ENCODE assay signal across 8 cellular contexts in genomic region chr2:64636105-64636873, GRCh38.
A peak's percentile ranks its signal among the peaks of the same experiment; 100 is the strongest.
DNase-seq lines count a peak whose midpoint lies in the region; ATAC-seq and TF ChIP-seq lines count a peak whose summit lies in the region.

No MANE protein-coding gene starts in this region.

- TF ChIP-seq CTCF in GM06990 (IDR thresholded peaks at IDR 0.05; ENCODE audit: insufficient read depth, low read length, poor library complexity, severe bottlenecking): peak; percentile 1
- TF ChIP-seq CTCF in GM20000 (IDR thresholded peaks at IDR 0.05; ENCODE audit: extremely low read depth, missing control alignments): no peak

- H3K9me3 Mint-ChIP-seq in effector memory CD8-positive, alpha-beta T cell: no peaks in the 10 kb centered on the region

- peak; percentile 30 for ATAC-seq in HG03558 (IDR thresholded peaks at IDR 0.05; ENCODE audit: extremely low read depth, unreplicated experiment)
- ATAC-seq in effector memory CD8-positive, alpha-beta T cell (replicated peaks): peak; percentile 58

- H3K4me1 Mint-ChIP-seq in effector memory CD8-positive, alpha-beta T cell (ENCODE audit: low read depth in 2 of 2): peaks cover 16 to 42% of the 10 kb centered on the region in 2 donors

- peaks cover 18% of the 10 kb centered on the region for H3K36me3 ChIP-seq in GM06990 (ENCODE audit: control insufficient read depth, insufficient read depth, low read length)

- peak overlapping the region; percentile 74 to 90 for H3K27ac Mint-ChIP-seq in effector memory CD8-positive, alpha-beta T cell

- H3K27me3 Mint-ChIP-seq in effector memory CD8-positive, alpha-beta T cell: no peaks in the 10 kb centered on the region

- peak overlapping the region; percentile 51 to 53 for H3K4me3 Mint-ChIP-seq in effector memory CD8-positive, alpha-beta T cell

- H3K36me3 Mint-ChIP-seq in effector memory CD8-positive, alpha-beta T cell (ENCODE audit: insufficient read depth): peaks cover 34% of the 10 kb centered on the region

- peak overlapping the region; percentile 23; the same call in 1 of the 2 replicates for H3K4me3 ChIP-seq in GM06990 (replicated peaks; ENCODE audit: low read depth, low read length)

- DNase-seq in GM06990 (ENCODE audit: extremely low read depth, insufficient read length) (peak; percentile 85), GM20000 (ENCODE audit: low spot score) (peak; percentile 70), C1 segment of cervical spinal cord (lab: John Stamatoyannopoulos, UW) (no peak), NCI-H1105 (lab: John Stamatoyannopoulos, UW) (no peak), hepatic stellate cell (ENCODE audit: low spot score) (no peak)
- DNase-seq in effector memory CD8-positive, alpha-beta T cell: no peak
- DNase-seq in NK-92 treated with Interleukin-12 subunit alpha and Interleukin-12 subunit beta, amount 100 ng/mL, for 24 hours (lab: John Stamatoyannopoulos, UW): no peak

- H3K27me3 ChIP-seq in GM06990 (replicated peaks; ENCODE audit: control insufficient read depth, insufficient read depth, low read length): no peaks in the 10 kb centered on the region

Comparison
In these comparisons a context has a peak if more than half of its experiments do, and no peak if none do; other contexts are left out.
1. DNase-seq: peak in GM06990 (single experiment) and GM20000 (single experiment); none in effector memory CD8-positive, alpha-beta T cell (0 of 3), C1 segment of cervical spinal cord (0 of 14), NK-92 treated with Interleukin-12 subunit alpha and Interleukin-12 subunit beta, amount 100 ng/mL, for 24 hours (single experiment), NCI-H1105 (single experiment) and hepatic stellate cell (single experiment).